Comparison of ENCODE assay signal across 1 cellular context in genomic region chr3:55157736-55158135, GRCh38.
TF ChIP-seq lines count a peak whose summit lies in the region.

No MANE protein-coding gene starts in this region.

TF ChIP-seq in IMR-90, 13 proteins besides CTCF, POLR2A, EP300 and RAD21:
- TF ChIP-seq BHLHE40 (IDR thresholded peaks at IDR 0.05; ENCODE audit: low read depth, low read length) (no peak), CEBPB (IDR thresholded peaks at IDR 0.05; ENCODE audit: low read depth, low read length) (no peak), MXI1 (IDR thresholded peaks at IDR 0.05; ENCODE audit: borderline replicate concordance, low read depth, low read length) (no peak), USF2 (IDR thresholded peaks at IDR 0.05; ENCODE audit: low read depth, low read length) (no peak)
